13 cellular contexts compared by ENCODE assay signal in the genomic region with DNA sequence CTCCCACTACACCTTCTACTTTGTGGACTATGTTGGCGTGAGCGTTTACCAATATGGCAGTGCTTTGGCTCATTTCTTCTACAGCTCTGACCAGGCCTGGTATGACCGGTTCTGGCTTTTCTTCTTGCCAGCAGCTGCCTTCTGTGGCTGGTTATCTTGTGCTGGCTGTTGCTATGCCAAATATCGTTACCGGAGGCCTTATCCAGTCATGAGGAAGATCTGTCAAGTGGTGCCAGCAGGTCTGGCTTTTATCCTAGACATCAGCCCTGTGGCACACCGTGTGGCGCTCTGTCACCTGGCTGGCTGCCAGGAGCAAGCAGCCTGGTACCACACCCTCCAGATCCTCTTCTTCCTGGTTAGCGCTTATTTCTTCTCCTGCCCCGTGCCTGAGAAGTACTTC. TPM values are rescaled to one million over a fixed set of nuclear protein-coding genes. Genes with fewer than 3 reads are reported as not detected.
DNase-seq lines count a peak whose midpoint lies in the region; ATAC-seq and TF ChIP-seq lines count a peak whose summit lies in the region.
"Had no signal": no experiment of that assay in that cellular context is flagged by ENCODE, and none has a peak within 500 bp of the region (broad histone marks: within the 10 kb centered on the region; RNA-seq: fewer than 3 reads in every experiment).

No MANE protein-coding gene starts in this region.

- peaks cover 28% of the 10 kb centered on the region for H3K36me3 Mint-ChIP-seq in T-cell

- H3K4me3 ChIP-seq in BE2C (ENCODE audit: low read depth, low read length) (no peak overlapping the region), left ventricle myocardium inferior (no peak overlapping the region), esophagus muscularis mucosa (no peak overlapping the region)
- H3K4me3 ChIP-seq: BLaER1, lung had no signal

- in situ Hi-C loops in GM13977 (cut with MboI; ENCODE audit: low pct_unique_long_range_greater_than_20kb, low sequenced_read_pairs, unreplicated experiment) = loop anchor here (5.0 kb wide), 1 partner anchor 111 kb away; no protein-coding TSS in a partner anchor

- H3K9me3 ChIP-seq in BE2C (no peaks in the 10 kb centered on the region), left ventricle myocardium inferior (replicated peaks) (no peaks in the 10 kb centered on the region), esophagus muscularis mucosa (no peaks in the 10 kb centered on the region)
- H3K9me3 ChIP-seq: BLaER1 had no signal

- ATAC-seq in T-cell (replicated peaks in 1 of 4) = no peak

- no peak for TF ChIP-seq CTCF in BE2C (IDR thresholded peaks at IDR 0.05; ENCODE audit: low read depth, low read length)
- TF ChIP-seq CTCF in left ventricle myocardium inferior (IDR thresholded peaks at IDR 0.05; ENCODE audit: borderline replicate concordance) = no peak
- TF ChIP-seq CTCF in esophagus muscularis mucosa (IDR thresholded peaks at IDR 0.05) = no peak
- TF ChIP-seq CTCF in GM13977 (IDR thresholded peaks at IDR 0.05; ENCODE audit: extremely low read depth, insufficient read depth, missing control alignments) = no peak

- TF ChIP-seq EP300 in esophagus muscularis mucosa (IDR thresholded peaks at IDR 0.05) = no peak

- H3K27ac Mint-ChIP-seq in T-cell = peak overlapping the region; percentile 62 to 82

- POLR2A ChIA-PET in T-cell (lab: Charles Lee) = no interaction called here

- intact Hi-C loops in left ventricle myocardium inferior (cut with micrococcal nuclease) (loop anchor here (5.0 kb wide), 1 partner anchor 116 kb away; no protein-coding TSS in a partner anchor), esophagus muscularis mucosa (cut with DNase I) (no loop called here)

- peaks cover 54 to 57% (median 54%) of the 10 kb centered on the region in 3 donors for H3K4me1 Mint-ChIP-seq in T-cell

- H3K27me3 Mint-ChIP-seq in T-cell = no peaks in the 10 kb centered on the region

- peak; percentile 93 for DNase-seq in BE2C
- peak; percentile 18 for DNase-seq in HT1080 (ENCODE audit: low read depth)
- DNase-seq in T-cell = no peak
- DNase-seq in left ventricle myocardium inferior = peak; percentile 36
- DNase-seq in HuH-7.5 (ENCODE audit: low spot score) = no peak
- DNase-seq in esophagus muscularis mucosa (ENCODE audit: extremely low spot score) = no peak
- no peak for DNase-seq in inferior parietal cortex (ENCODE audit: extremely low spot score)
- DNase-seq in GM13977 (ENCODE audit: low spot score) = no peak
- DNase-seq: activated CD4-positive, alpha-beta T cell treated with anti-CD3 and anti-CD28 coated beads for 48 hours; NCI-H1436; SHP77 treated with DMSO at 0.1 percent for 48 hours had no signal

- H3K36me3 ChIP-seq in BE2C (peaks cover 48% of the 10 kb centered on the region), left ventricle myocardium inferior (peaks cover 10% of the 10 kb centered on the region), esophagus muscularis mucosa (peaks cover 0 to 30% (median 8%) of the 10 kb centered on the region in 4 donors)

- H3K9me3 Mint-ChIP-seq in T-cell = no peaks in the 10 kb centered on the region

- CTCF ChIA-PET in T-cell (lab: Charles Lee) = interaction anchor here in 1 of 2 donors (0.9 kb wide), 1 partner anchor 248 kb away, joined by 3 read pairs; no protein-coding TSS in a partner anchor

- H3K27ac ChIP-seq in left ventricle myocardium inferior (replicated peaks) (peak overlapping the region; percentile 40), esophagus muscularis mucosa (replicated peaks in 1 of 4) (no peak overlapping the region)
- H3K27ac ChIP-seq: BLaER1 had no signal

- H3K4me1 ChIP-seq in BE2C (peaks cover 40% of the 10 kb centered on the region), left ventricle myocardium inferior (peaks cover 3% of the 10 kb centered on the region), esophagus muscularis mucosa (peaks cover 0 to 15% (median 5%) of the 10 kb centered on the region in 4 donors)

- TF ChIP-seq POLR2A in esophagus muscularis mucosa (IDR thresholded peaks at IDR 0.05; ENCODE audit: low read depth) = no peak

- WGBS in esophagus muscularis mucosa = 90% methylated on average over 6 of the region's 9 CpGs

- H3K4me3 Mint-ChIP-seq in T-cell = peak overlapping the region in 2 of 3 donors; percentile 14 to 43

- H3K27me3 ChIP-seq in BE2C (no peaks in the 10 kb centered on the region), left ventricle myocardium inferior (ENCODE audit: low read depth) (no peaks in the 10 kb centered on the region), esophagus muscularis mucosa (no peaks in the 10 kb centered on the region)
- H3K27me3 ChIP-seq: BLaER1 had no signal

RNA-seq across cellular contexts. Expression of gene EFHC1, which starts 16.5 kb away (rescaled TPM):
- polyA plus RNA-seq in BE2C (2012; ENCODE audit: insufficient read depth, insufficient read length, low read depth) = 5.3 TPM
- 10.2 and 13.6 TPM in 2 replicates for total RNA-seq in HT1080 (2014; rRNA removed; shearing (Covaris generic))
- 16.7 and 21.1 TPM in 2 replicates for polyA plus RNA-seq in HT1080 (2015; cell fraction: cytosol; rRNA removed)
- 117 and 138 TPM in 2 replicates for polyA plus RNA-seq in HT1080 (2015; cell fraction: nucleus; rRNA removed)
- total RNA-seq in T-cell (1 to 10 TPM; 4.5 to 8.6 (median 6.2) TPM), left ventricle myocardium inferior (5.7 TPM), esophagus muscularis mucosa (10 to 100 TPM in 2 of 4 donors, 1 to 10 TPM in 2; 7.5 to 21.2 (median 10.2) TPM)

RNA-seq across cellular contexts. Expression of gene PAQR8, which starts 41.7 kb away (rescaled TPM):
- 19.1 TPM for polyA plus RNA-seq in BE2C (2012; ENCODE audit: insufficient read depth, insufficient read length, low read depth)
- 2.1 and 2.5 TPM in 2 replicates for total RNA-seq in HT1080 (2014; rRNA removed; shearing (Covaris generic))
- 4.2 and 4.6 TPM in 2 replicates for polyA plus RNA-seq in HT1080 (2015; cell fraction: cytosol; rRNA removed)
- 2.6 TPM in 2 replicates for polyA plus RNA-seq in HT1080 (2015; cell fraction: nucleus; rRNA removed)
- total RNA-seq in T-cell (10 to 100 TPM; 12.0 to 35.2 (median 30.2) TPM), left ventricle myocardium inferior (2.0 TPM), esophagus muscularis mucosa (10 to 100 TPM; 11.1 to 32.5 (median 14.2) TPM)

Comparison
In these comparisons a context has a peak if more than half of its experiments do, and no peak if none do; other contexts are left out.
1. DNase-seq: peak in BE2C (single experiment), HT1080 (single experiment) and left ventricle myocardium inferior (single experiment); none in T-cell (0 of 34), HuH-7.5 (single experiment), esophagus muscularis mucosa (single experiment), inferior parietal cortex (single experiment) and GM13977 (single experiment).